Comparison of ENCODE assay signal across 23 cellular contexts in the genomic region with DNA sequence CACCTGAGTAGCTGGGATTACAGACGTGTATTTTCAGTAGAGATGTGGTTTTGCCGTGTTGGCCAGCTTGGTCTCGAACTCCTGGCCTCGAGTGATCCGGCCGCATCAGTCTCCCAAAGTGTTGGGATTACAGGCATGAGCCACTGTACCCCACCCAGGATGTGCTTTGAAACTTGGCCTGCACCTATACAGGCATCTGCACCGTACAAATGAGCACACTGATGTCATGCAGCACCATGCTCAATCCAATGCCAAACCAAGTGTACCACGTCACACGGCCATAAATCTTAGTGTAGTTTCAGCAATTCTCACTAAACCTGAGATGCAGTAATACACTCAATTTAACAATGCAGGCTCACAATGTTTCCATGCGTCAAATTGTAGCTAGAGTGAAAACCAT. TPM values are rescaled to one million over a fixed set of nuclear protein-coding genes. Genes with fewer than 3 reads are reported as not detected.
DNase-seq lines count a peak whose midpoint lies in the region; ATAC-seq, FAIRE-seq and TF ChIP-seq lines count a peak whose summit lies in the region.
"Had no signal": no experiment of that assay in that cellular context is flagged by ENCODE, and none has a peak within 500 bp of the region (broad histone marks: within the 10 kb centered on the region; RNA-seq: fewer than 3 reads in every experiment).

No MANE protein-coding gene starts in this region.

- POLR2A ChIA-PET in activated CD8-positive, alpha-beta T cell treated with anti-CD3 and anti-CD28 coated beads for 36 hours (lab: Charles Lee): interaction anchor here (0.9 to 3.2 kb wide), 3 partner anchors 9 to 103 kb away, joined by 3 to 12 read pairs (median 4); no protein-coding TSS in a partner anchor
- POLR2A ChIA-PET in activated CD8-positive, alpha-beta T cell treated with anti-CD3 and anti-CD28 coated beads, Interleukin-2, amount 10 ng/mL, durations not matched to agents 7 days and 5 days (lab: Charles Lee): no interaction called here
- POLR2A ChIA-PET in HepG2 (lab: Yijun Ruan, JAX) (no interaction called here), K562 (lab: Yijun Ruan, JAX) (interaction anchor here (2.7 kb wide), 1 partner anchor 8 kb away, joined by 9 read pairs; no protein-coding TSS in a partner anchor)

- no peak for TF ChIP-seq POLR2A in HepG2 (IDR thresholded peaks at IDR 0.05; ENCODE audit: insufficient read depth in 1 of 2, low read depth in 2 of 2, low read length in 2 of 2)
- TF ChIP-seq POLR2A in right lobe of liver (IDR thresholded peaks at IDR 0.05): no peak
- TF ChIP-seq POLR2A in K562 (conservative IDR thresholded peaks at IDR 0.05): no peak

- peaks cover 55% of the 10 kb centered on the region for H3K4me1 Mint-ChIP-seq in activated CD8-positive, alpha-beta T cell treated with anti-CD3 and anti-CD28 coated beads for 36 hours (ENCODE audit: low read depth)
- peaks cover 57% of the 10 kb centered on the region for H3K4me1 Mint-ChIP-seq in activated CD8-positive, alpha-beta T cell treated with anti-CD3 and anti-CD28 coated beads, Interleukin-2, amount 10 ng/mL, durations not matched to agents 7 days and 5 days (ENCODE audit: low read depth)

- H3K79me2 ChIP-seq in HepG2 (ENCODE audit: insufficient read depth, low read length) (peaks cover 74% of the 10 kb centered on the region), K562 (ENCODE audit: control insufficient read depth, insufficient read depth, low read length) (peaks cover 94% of the 10 kb centered on the region)

- FAIRE-seq in HepG2 (lab: Jason Lieb, UNC) (no peak), K562 (lab: Jason Lieb, UNC) (no peak)
- FAIRE-seq: A204.1, GM12892, H1 had no signal

- ATAC-seq in activated CD8-positive, alpha-beta T cell treated with anti-CD3 and anti-CD28 coated beads for 36 hours: no peak
- no peak for ATAC-seq in activated CD8-positive, alpha-beta T cell treated with anti-CD3 and anti-CD28 coated beads, Interleukin-2, amount 10 ng/mL, durations not matched to agents 7 days and 5 days
- ATAC-seq in HepG2: no peak
- no peak for ATAC-seq in right lobe of liver
- ATAC-seq in K562: no peak
- ATAC-seq in psoas muscle: peak in 3 of 4 donors; percentile 82 to 91 (median 87)
- ATAC-seq in sciatic nerve: no peak

- H3K4me2 ChIP-seq in HepG2 (ENCODE audit: low read depth, low read length): no peak overlapping the region
- H3K4me2 ChIP-seq in K562 (ENCODE audit: insufficient read depth, low read length): no peak overlapping the region
- H3K4me2 ChIP-seq: BLaER1 had no signal

- intact Hi-C loops in activated CD8-positive, alpha-beta T cell treated with anti-CD3 and anti-CD28 coated beads for 36 hours (cut with micrococcal nuclease): no loop called here
- intact Hi-C loops in HepG2 (cut with micrococcal nuclease; ENCODE audit: unreplicated experiment): no loop called here
- intact Hi-C loops in right lobe of liver (cut with DNase I): no loop called here
- intact Hi-C loops in K562 (cut with micrococcal nuclease): no loop called here
- intact Hi-C loops in psoas muscle (cut with DNase I): no loop called here
- intact Hi-C loops in sciatic nerve (cut with DNase I): no loop called here

- peaks cover 86% of the 10 kb centered on the region for H3K36me3 Mint-ChIP-seq in activated CD8-positive, alpha-beta T cell treated with anti-CD3 and anti-CD28 coated beads for 36 hours (ENCODE audit: low read depth)
- peaks cover 89% of the 10 kb centered on the region for H3K36me3 Mint-ChIP-seq in activated CD8-positive, alpha-beta T cell treated with anti-CD3 and anti-CD28 coated beads, Interleukin-2, amount 10 ng/mL, durations not matched to agents 7 days and 5 days (ENCODE audit: low read depth)

- no peak for TF ChIP-seq CTCF in activated CD8-positive, alpha-beta T cell treated with anti-CD3 and anti-CD28 coated beads for 36 hours (IDR thresholded peaks at IDR 0.05)
- TF ChIP-seq CTCF in HepG2 (CRISPR knock-in tag; IDR thresholded peaks at IDR 0.05) (no peak), right lobe of liver (IDR thresholded peaks at IDR 0.05) (no peak), K562 (IDR thresholded peaks at IDR 0.05 in 2 of 3, conservative IDR thresholded peaks at IDR 0.05 in 1 of 3; ENCODE audit: insufficient read depth in 2 of 3, low read depth in 1 of 3, low read length in 3 of 3) (no peak), psoas muscle (IDR thresholded peaks at IDR 0.05) (no peak)

- H3K27ac Mint-ChIP-seq in activated CD8-positive, alpha-beta T cell treated with anti-CD3 and anti-CD28 coated beads for 36 hours: peak overlapping the region; percentile 49
- no peak overlapping the region for H3K27ac Mint-ChIP-seq in activated CD8-positive, alpha-beta T cell treated with anti-CD3 and anti-CD28 coated beads, Interleukin-2, amount 10 ng/mL, durations not matched to agents 7 days and 5 days
- H3K27ac Mint-ChIP-seq: B cell; CD4-positive, alpha-beta T cell had no signal

- H3K4me1 ChIP-seq in HepG2 (ENCODE audit: insufficient read depth, low read length): peaks cover 23% of the 10 kb centered on the region
- H3K4me1 ChIP-seq in right lobe of liver: peaks cover 0 to 5% (median 1%) of the 10 kb centered on the region in 4 donors
- peaks cover 0 to 4% of the 10 kb centered on the region in 2 experiments; a peak in 2 of 5 replicates for H3K4me1 ChIP-seq in K562 (replicated peaks in 1 of 2; ENCODE audit: control insufficient read depth in 2 of 2, insufficient read depth in 2 of 2, low read length in 2 of 2)
- H3K4me1 ChIP-seq in psoas muscle: peaks cover 5% of the 10 kb centered on the region

- H3K9ac ChIP-seq in HepG2 (ENCODE audit: insufficient read depth, low read depth, low read length) (no peak overlapping the region), K562 (ENCODE audit: insufficient read depth in 1 of 2, low read depth in 2 of 2, low read length in 2 of 2) (no peak overlapping the region)
- H3K9ac ChIP-seq: BLaER1 had no signal

- BruUV-seq in HepG2 (replicated peaks; lab: Mats Ljungman, UMichigan): no TSS peak
- BruUV-seq in K562 (replicated peaks; lab: Mats Ljungman, UMichigan): no TSS peak

- H3K4me3 Mint-ChIP-seq in activated CD8-positive, alpha-beta T cell treated with anti-CD3 and anti-CD28 coated beads for 36 hours: no peak overlapping the region
- H3K4me3 Mint-ChIP-seq in activated CD8-positive, alpha-beta T cell treated with anti-CD3 and anti-CD28 coated beads, Interleukin-2, amount 10 ng/mL, durations not matched to agents 7 days and 5 days: no peak overlapping the region
- H3K4me3 Mint-ChIP-seq: B cell; CD4-positive, alpha-beta T cell had no signal

- DNase-seq in activated CD8-positive, alpha-beta T cell treated with anti-CD3 and anti-CD28 coated beads for 36 hours: no peak
- DNase-seq in activated CD8-positive, alpha-beta T cell treated with anti-CD3 and anti-CD28 coated beads, Interleukin-2, amount 10 ng/mL, durations not matched to agents 7 days and 5 days: no peak
- DNase-seq in HepG2 (ENCODE audit: low spot score): no peak
- DNase-seq in right lobe of liver: no peak
- no peak for DNase-seq in K562 (ENCODE audit: extremely low read depth in 1 of 4, low spot score in 3 of 4)
- DNase-seq in psoas muscle: no peak
- DNase-seq in sciatic nerve (ENCODE audit: low spot score): no peak
- no peak for DNase-seq in middle frontal gyrus (ENCODE audit: extremely low spot score, low spot score)
- DNase-seq: Calu3; CD4-positive, alpha-beta T cell; COR-L47; DMS53; DMS79 treated with DMSO at 0.1 percent for 48 hours; GF-D8; H7; HCEC 1CT had no signal

- H3K27ac ChIP-seq in HepG2 (ENCODE audit: extremely low read length, insufficient read depth, low read length): no peak overlapping the region
- no peak overlapping the region for H3K27ac ChIP-seq in right lobe of liver
- no peak overlapping the region for H3K27ac ChIP-seq in K562 (ENCODE audit: extremely low read depth, low read depth, low read length)
- H3K27ac ChIP-seq in psoas muscle: peak overlapping the region; percentile 61
- H3K27ac ChIP-seq: 22Rv1, BLaER1, C4-2B had no signal

- H2AFZ ChIP-seq in HepG2 (ENCODE audit: low read length) (no peak overlapping the region), K562 (ENCODE audit: low read depth, low read length) (no peak overlapping the region)

- WGBS in HepG2 (ENCODE audit: low lambda C conversion rate): 98% methylated on average over 10 of the region's 10 CpGs
- 95% methylated on average over 4 of the region's 10 CpGs for WGBS in right lobe of liver (ENCODE audit: insufficient coverage, low coverage, low lambda C conversion rate, missing lambda C conversion rate)
- WGBS in K562 (ENCODE audit: insufficient coverage, low coverage, missing lambda C conversion rate): 92% methylated on average over 10 of the region's 10 CpGs
- 65 to 76% (median 70%) methylated on average over 10 of the region's 10 CpGs for WGBS in psoas muscle, 3 donors

- peaks cover 17% of the 10 kb centered on the region for H3K9me3 Mint-ChIP-seq in activated CD8-positive, alpha-beta T cell treated with anti-CD3 and anti-CD28 coated beads for 36 hours
- H3K9me3 Mint-ChIP-seq in activated CD8-positive, alpha-beta T cell treated with anti-CD3 and anti-CD28 coated beads, Interleukin-2, amount 10 ng/mL, durations not matched to agents 7 days and 5 days (ENCODE audit: insufficient read depth): peaks cover 19% of the 10 kb centered on the region

- peaks cover 4% of the 10 kb centered on the region for H4K20me1 ChIP-seq in HepG2 (ENCODE audit: insufficient read depth, low read length)
- H4K20me1 ChIP-seq in K562 (replicated peaks; ENCODE audit: control insufficient read depth, insufficient read depth, low read length): 0 out of 2 replicates have a peak, but pooled peaks cover 4% of the 10 kb centered on the region

- CTCF ChIA-PET in activated CD8-positive, alpha-beta T cell treated with anti-CD3 and anti-CD28 coated beads for 36 hours (lab: Charles Lee): interaction anchor here (0.9 to 1.1 kb wide), 2 partner anchors 119 to 140 kb away, joined by 3 read pairs; no protein-coding TSS in a partner anchor
- CTCF ChIA-PET in activated CD8-positive, alpha-beta T cell treated with anti-CD3 and anti-CD28 coated beads, Interleukin-2, amount 10 ng/mL, durations not matched to agents 7 days and 5 days (lab: Charles Lee): no interaction called here
- CTCF ChIA-PET in HepG2 (lab: Yijun Ruan, JAX; ENCODE audit: low intra/inter-chr PET ratio, low total read pairs): no interaction called here
- CTCF ChIA-PET in K562 (lab: Yijun Ruan, JAX; ENCODE audit: low intra/inter-chr PET ratio): no interaction called here

- in situ Hi-C loops in HepG2 (cut with HindIII; ENCODE audit: extremely low pct_ligation_motif_present, low pct_unique_long_range_greater_than_20kb): no loop called here
- in situ Hi-C loops in K562 (cut with MboI): no loop called here

- no peaks in the 10 kb centered on the region for H3K27me3 Mint-ChIP-seq in activated CD8-positive, alpha-beta T cell treated with anti-CD3 and anti-CD28 coated beads for 36 hours
- H3K27me3 Mint-ChIP-seq in activated CD8-positive, alpha-beta T cell treated with anti-CD3 and anti-CD28 coated beads, Interleukin-2, amount 10 ng/mL, durations not matched to agents 7 days and 5 days (ENCODE audit: low read depth): no peaks in the 10 kb centered on the region
- H3K27me3 Mint-ChIP-seq: B cell; CD4-positive, alpha-beta T cell had no signal

- H3K36me3 ChIP-seq in HepG2 (replicated peaks in 1 of 2; ENCODE audit: control insufficient read depth in 1 of 2, insufficient read depth in 2 of 2, low read length in 2 of 2) (peaks cover 20 to 79% of the 10 kb centered on the region in 2 experiments), right lobe of liver (peaks cover 0 to 83% (median 20%) of the 10 kb centered on the region in 4 donors), K562 (ENCODE audit: control insufficient read depth, insufficient read depth, low read length) (peaks cover 100% of the 10 kb centered on the region), psoas muscle (ENCODE audit: insufficient read depth in 1 of 2, low read depth in 1 of 2) (peaks cover 13 to 91% of the 10 kb centered on the region in 2 donors)

- H3K27me3 ChIP-seq in HepG2 (ENCODE audit: control insufficient read depth in 1 of 2, insufficient read depth in 2 of 2, low read length in 2 of 2) (no peaks in the 10 kb centered on the region), right lobe of liver (no peaks in the 10 kb centered on the region), K562 (ENCODE audit: control insufficient read depth in 2 of 2, insufficient read depth in 2 of 2, low read length in 2 of 2) (no peaks in the 10 kb centered on the region), psoas muscle (ENCODE audit: insufficient read depth in 3 of 3, low read length in 2 of 3) (no peaks in the 10 kb centered on the region)
- H3K27me3 ChIP-seq: BLaER1 had no signal

- H3K9me3 ChIP-seq in HepG2 (ENCODE audit: low read length) (no peaks in the 10 kb centered on the region), right lobe of liver (no peaks in the 10 kb centered on the region), K562 (replicated peaks; ENCODE audit: control insufficient read depth, insufficient read depth, low read depth, low read length) (no peaks in the 10 kb centered on the region), psoas muscle (no peaks in the 10 kb centered on the region)

- H3K4me3 ChIP-seq in HepG2 (replicated peaks in 1 of 3; ENCODE audit: insufficient read depth in 1 of 3, low read depth in 2 of 3, low read length in 3 of 3) (no peak overlapping the region), right lobe of liver (no peak overlapping the region), K562 (no peak overlapping the region), psoas muscle (no peak overlapping the region)
- H3K4me3 ChIP-seq: BLaER1 had no signal

- TF ChIP-seq RAD21 in HepG2 (CRISPR knock-in tag; IDR thresholded peaks at IDR 0.05): no peak
- no peak for TF ChIP-seq RAD21 in K562 (CRISPR knock-in tag; conservative IDR thresholded peaks at IDR 0.05 in 1 of 2, IDR thresholded peaks at IDR 0.05 in 1 of 2)

- H3K9me1 ChIP-seq in K562 (ENCODE audit: control insufficient read depth, insufficient read depth, low read length): peaks cover 4% of the 10 kb centered on the region

- no peak for TF ChIP-seq EP300 in HepG2 (IDR thresholded peaks at IDR 0.05; ENCODE audit: low read depth in 2 of 2, low read length in 2 of 2)
- TF ChIP-seq EP300 in HepG2 (CRISPR knock-in tag; IDR thresholded peaks at IDR 0.05; ENCODE audit: borderline replicate concordance): no peak
- TF ChIP-seq EP300 in K562 (IDR thresholded peaks at IDR 0.05; ENCODE audit: low read length): no peak

RNA-seq across cellular contexts. Expression of a gene that starts 6.3 kb away (rescaled TPM):
- 100 to 1,000 TPM; 110 to 111 TPM for total RNA-seq in activated CD8-positive, alpha-beta T cell treated with anti-CD3 and anti-CD28 coated beads for 36 hours
- total RNA-seq in activated CD8-positive, alpha-beta T cell treated with anti-CD3 and anti-CD28 coated beads, Interleukin-2, amount 10 ng/mL, durations not matched to agents 7 days and 5 days: 10 to 100 TPM; 83.0 to 84.7 TPM
- total RNA-seq in HepG2 (2016; rRNA removed; fragmentation: Illumina TruSeq; extraction: Trizol) (69.1 and 71.4 TPM in 2 replicates), right lobe of liver (10 to 100 TPM; 24.6 to 42.5 (median 29.1) TPM), K562 (2014; rRNA removed) (138 and 161 TPM in 2 replicates), K562 (2014; rRNA removed; fragmentation: Illumina TruSeq; extraction: Trizol) (127 and 137 TPM in 2 replicates), K562 (2015; rRNA removed; fragmentation: Illumina TruSeq; extraction: Trizol) (122 and 124 TPM in 2 replicates), K562 (2021) (138 and 160 TPM in 2 replicates), psoas muscle (10 to 100 TPM; 30.6 to 53.9 (median 50.6) TPM), sciatic nerve (53.0 TPM)
- 12.3 and 15.9 TPM in 2 replicates for total RNA-seq in HepG2 (2016; cell fraction: cytosol; rRNA removed; fragmentation: Illumina TruSeq; extraction: Trizol; ENCODE audit: low read depth)
- 58.5 and 66.7 TPM in 2 replicates for total RNA-seq in HepG2 (2016; cell fraction: insoluble cytoplasmic fraction; rRNA removed; fragmentation: Illumina TruSeq; extraction: Trizol)
- 16.2 and 18.1 TPM in 2 replicates for total RNA-seq in HepG2 (2016; cell fraction: membrane; rRNA removed; fragmentation: Illumina TruSeq; extraction: Trizol)
- 50.6 and 60.7 TPM in 2 replicates for total RNA-seq in HepG2 (2016; cell fraction: nucleus; rRNA removed; fragmentation: Illumina TruSeq; extraction: Trizol)
- polyA plus RNA-seq in HepG2 (2011; rRNA removed) (51.7 and 52.1 TPM in 2 replicates), K562 (2011; rRNA removed) (97.8 and 118 TPM in 2 replicates), K562 (2014; fragmentation: Illumina TruSeq; extraction: Trizol) (158 and 167 TPM in 2 replicates), K562 (2014; fragmentation: Nextera tagmentation; extraction: Ambion mirVana) (10 to 100 TPM in 1 of 2 experiments, 1 to 10 TPM in 1; 9.2 to 13.6 TPM), K562 (2014; rRNA removed) (153 and 156 TPM in 2 replicates), psoas muscle (10 to 100 TPM; 36.4 to 80.9 (median 56.2) TPM)
- polyA plus RNA-seq in HepG2 (2011; cell fraction: cytosol; rRNA removed): 24.9 and 27.2 TPM in 2 replicates
- polyA plus RNA-seq in HepG2 (2011; cell fraction: nucleus; rRNA removed): 138 and 148 TPM in 2 replicates
- 44.6 and 48.0 TPM in 2 replicates for polyA plus RNA-seq in HepG2 (2012)
- polyA plus RNA-seq in HepG2 (2016; cell fraction: cytosol; fragmentation: Illumina TruSeq; extraction: Trizol; ENCODE audit: low read depth): 2.3 and 3.1 TPM in 2 replicates
- 59.3 and 62.8 TPM in 2 replicates for polyA plus RNA-seq in HepG2 (2016; cell fraction: insoluble cytoplasmic fraction; fragmentation: Illumina TruSeq; extraction: Trizol; ENCODE audit: low read depth)
- polyA plus RNA-seq in HepG2 (2016; cell fraction: membrane; fragmentation: Illumina TruSeq; extraction: Trizol; ENCODE audit: low read depth): 7.1 and 8.4 TPM in 2 replicates
- polyA plus RNA-seq in HepG2 (2016; cell fraction: nucleus; fragmentation: Illumina TruSeq; extraction: Trizol; ENCODE audit: insufficient read depth, low read depth): 140 and 147 TPM in 2 replicates
- 25.9 and 113 TPM in 2 replicates for polyA minus RNA-seq in HepG2 (2011; rRNA and poly(A)+ RNA removed; ENCODE audit: low replicate concordance)
- 17.2 and 20.0 TPM in 2 replicates for polyA minus RNA-seq in HepG2 (2011; cell fraction: cytosol; rRNA and poly(A)+ RNA removed)
- 82.3 and 82.4 TPM in 2 replicates for polyA minus RNA-seq in HepG2 (2011; cell fraction: nucleus; rRNA and poly(A)+ RNA removed)
- total RNA-seq in K562 (2011; cell fraction: chromatin; rRNA removed; ENCODE audit: low replicate concordance): 302 and 367 TPM in 2 replicates
- 157 and 179 TPM in 2 replicates for total RNA-seq in K562 (2011; cell fraction: nucleolus; rRNA removed)
- total RNA-seq in K562 (2011; cell fraction: nucleoplasm; rRNA removed): 204 and 221 TPM in 2 replicates
- 65.2 and 68.8 TPM in 2 replicates for polyA plus RNA-seq in K562 (2011; cell fraction: cytosol; rRNA removed)
- polyA plus RNA-seq in K562 (2011; cell fraction: nucleus; rRNA removed): 184 and 242 TPM in 2 replicates
- polyA plus RNA-seq in K562 (2012): 70.0 and 115 TPM in 2 replicates
- polyA minus RNA-seq in K562 (2011; rRNA and poly(A)+ RNA removed): 89.1 and 113 TPM in 2 replicates
- 57.1 and 67.4 TPM in 2 replicates for polyA minus RNA-seq in K562 (2011; cell fraction: cytosol; rRNA and poly(A)+ RNA removed)
- polyA minus RNA-seq in K562 (2011; cell fraction: nucleus; rRNA and poly(A)+ RNA removed): 83.1 and 96.6 TPM in 2 replicates

RNA-seq across cellular contexts. Expression of a gene that starts 6.7 kb away (rescaled TPM):
- 10 to 100 TPM; 10.6 to 12.4 TPM for total RNA-seq in activated CD8-positive, alpha-beta T cell treated with anti-CD3 and anti-CD28 coated beads for 36 hours
- 10 to 100 TPM; 15.9 to 20.4 TPM for total RNA-seq in activated CD8-positive, alpha-beta T cell treated with anti-CD3 and anti-CD28 coated beads, Interleukin-2, amount 10 ng/mL, durations not matched to agents 7 days and 5 days
- total RNA-seq in HepG2 (2016; rRNA removed; fragmentation: Illumina TruSeq; extraction: Trizol) (6.1 and 7.1 TPM in 2 replicates), right lobe of liver (10 to 100 TPM; 13.5 to 87.6 (median 52.2) TPM), K562 (2014; rRNA removed) (14.4 and 21.2 TPM in 2 replicates), K562 (2014; rRNA removed; fragmentation: Illumina TruSeq; extraction: Trizol) (6.7 and 9.7 TPM in 2 replicates), K562 (2015; rRNA removed; fragmentation: Illumina TruSeq; extraction: Trizol) (5.0 TPM in 2 replicates), K562 (2021) (22.1 and 22.2 TPM in 2 replicates), psoas muscle (1 to 10 TPM; 1.1 to 2.4 (median 1.5) TPM), sciatic nerve (9.6 TPM)
- total RNA-seq in HepG2 (2016; cell fraction: cytosol; rRNA removed; fragmentation: Illumina TruSeq; extraction: Trizol; ENCODE audit: low read depth): 2.8 and 4.1 TPM in 2 replicates
- 5.8 and 5.9 TPM in 2 replicates for total RNA-seq in HepG2 (2016; cell fraction: insoluble cytoplasmic fraction; rRNA removed; fragmentation: Illumina TruSeq; extraction: Trizol)
- 5.5 and 6.5 TPM in 2 replicates for total RNA-seq in HepG2 (2016; cell fraction: membrane; rRNA removed; fragmentation: Illumina TruSeq; extraction: Trizol)
- 4.9 and 7.7 TPM in 2 replicates for total RNA-seq in HepG2 (2016; cell fraction: nucleus; rRNA removed; fragmentation: Illumina TruSeq; extraction: Trizol)
- polyA plus RNA-seq in HepG2 (2011; rRNA removed) (9.9 and 11.3 TPM in 2 replicates), K562 (2011; rRNA removed) (20.0 and 22.6 TPM in 2 replicates), K562 (2014; fragmentation: Illumina TruSeq; extraction: Trizol) (7.2 and 8.1 TPM in 2 replicates), K562 (2014; fragmentation: Nextera tagmentation; extraction: Ambion mirVana) (1 to 10 TPM; 1.3 to 1.8 TPM), K562 (2014; rRNA removed) (13.7 and 19.0 TPM in 2 replicates), psoas muscle (1 to 10 TPM; 1.4 to 2.4 (median 2.1) TPM)
- polyA plus RNA-seq in HepG2 (2011; cell fraction: cytosol; rRNA removed): 7.8 and 8.2 TPM in 2 replicates
- 10.7 TPM in 2 replicates for polyA plus RNA-seq in HepG2 (2011; cell fraction: nucleus; rRNA removed)
- polyA plus RNA-seq in HepG2 (2012): 4.4 and 4.9 TPM in 2 replicates
- 3.6 and 3.9 TPM in 2 replicates for polyA plus RNA-seq in HepG2 (2016; cell fraction: cytosol; fragmentation: Illumina TruSeq; extraction: Trizol; ENCODE audit: low read depth)
- 8.8 and 9.6 TPM in 2 replicates for polyA plus RNA-seq in HepG2 (2016; cell fraction: insoluble cytoplasmic fraction; fragmentation: Illumina TruSeq; extraction: Trizol; ENCODE audit: low read depth)
- 6.4 and 6.8 TPM in 2 replicates for polyA plus RNA-seq in HepG2 (2016; cell fraction: membrane; fragmentation: Illumina TruSeq; extraction: Trizol; ENCODE audit: low read depth)
- 8.8 and 9.4 TPM in 2 replicates for polyA plus RNA-seq in HepG2 (2016; cell fraction: nucleus; fragmentation: Illumina TruSeq; extraction: Trizol; ENCODE audit: insufficient read depth, low read depth)
- polyA minus RNA-seq in HepG2 (2011; rRNA and poly(A)+ RNA removed; ENCODE audit: low replicate concordance): 19.3 and 93.8 TPM in 2 replicates
- 2.8 and 4.6 TPM in 2 replicates for polyA minus RNA-seq in HepG2 (2011; cell fraction: cytosol; rRNA and poly(A)+ RNA removed)
- 10.6 and 11.2 TPM in 2 replicates for polyA minus RNA-seq in HepG2 (2011; cell fraction: nucleus; rRNA and poly(A)+ RNA removed)
- 18.5 and 18.8 TPM in 2 replicates for total RNA-seq in K562 (2011; cell fraction: chromatin; rRNA removed; ENCODE audit: low replicate concordance)
- total RNA-seq in K562 (2011; cell fraction: nucleolus; rRNA removed): 8.7 and 11.2 TPM in 2 replicates
- total RNA-seq in K562 (2011; cell fraction: nucleoplasm; rRNA removed): 13.9 and 23.4 TPM in 2 replicates
- polyA plus RNA-seq in K562 (2011; cell fraction: cytosol; rRNA removed): 16.3 and 47.6 TPM in 2 replicates
- 15.9 and 23.7 TPM in 2 replicates for polyA plus RNA-seq in K562 (2011; cell fraction: nucleus; rRNA removed)
- polyA plus RNA-seq in K562 (2012): 7.2 and 11.9 TPM in 2 replicates
- polyA minus RNA-seq in K562 (2011; rRNA and poly(A)+ RNA removed): 7.1 and 8.6 TPM in 2 replicates
- polyA minus RNA-seq in K562 (2011; cell fraction: cytosol; rRNA and poly(A)+ RNA removed): 5.7 and 7.3 TPM in 2 replicates
- polyA minus RNA-seq in K562 (2011; cell fraction: nucleus; rRNA and poly(A)+ RNA removed): 6.8 and 9.6 TPM in 2 replicates

Comparison
In these comparisons a context has a peak if more than half of its experiments do, and no peak if none do; other contexts are left out.
1. POLR2A ChIA-PET loops: an anchor here in activated CD8-positive, alpha-beta T cell treated with anti-CD3 and anti-CD28 coated beads for 36 hours (0.9 to 3.2 kb wide) and K562 (2.7 kb wide); none called in activated CD8-positive, alpha-beta T cell treated with anti-CD3 and anti-CD28 coated beads, Interleukin-2, amount 10 ng/mL, durations not matched to agents 7 days and 5 days and HepG2.
2. ATAC-seq: peak in psoas muscle (3 of 4); none in activated CD8-positive, alpha-beta T cell treated with anti-CD3 and anti-CD28 coated beads for 36 hours (single experiment), activated CD8-positive, alpha-beta T cell treated with anti-CD3 and anti-CD28 coated beads, Interleukin-2, amount 10 ng/mL, durations not matched to agents 7 days and 5 days (single experiment), HepG2 (single experiment), right lobe of liver (0 of 4), K562 (single experiment) and sciatic nerve (single experiment).